23 cellular contexts compared by ENCODE assay signal in genomic region chr1:201517631-201518030, GRCh38. TPM values are rescaled to one million over a fixed set of nuclear protein-coding genes. Genes with fewer than 3 reads are reported as not detected.
A peak's percentile ranks its signal among the peaks of the same experiment; 100 is the strongest.
DNase-seq lines count a peak whose midpoint lies in the region; ATAC-seq, FAIRE-seq and TF ChIP-seq lines count a peak whose summit lies in the region.
"Had no signal": no experiment of that assay in that cellular context is flagged by ENCODE, and none has a peak within 500 bp of the region (broad histone marks: within the 10 kb centered on the region; RNA-seq: fewer than 3 reads in every experiment).

No MANE protein-coding gene starts in this region.

- no peak overlapping the region for H3K4me3 ChIP-seq in K562
- no peak overlapping the region for H3K4me3 ChIP-seq in suprapubic skin
- H3K4me3 ChIP-seq: MG63 had no signal

- H4K20me1 ChIP-seq in K562 (replicated peaks; ENCODE audit: control insufficient read depth, insufficient read depth, low read length) = no peaks in the 10 kb centered on the region

- TF ChIP-seq EP300 in K562 (IDR thresholded peaks at IDR 0.05; ENCODE audit: low read length) (no peak), suprapubic skin (IDR thresholded peaks at IDR 0.05) (no peak)

- H3K79me2 ChIP-seq in K562 (ENCODE audit: control insufficient read depth, insufficient read depth, low read length) = no peaks in the 10 kb centered on the region

- TF ChIP-seq RAD21 in K562 (CRISPR knock-in tag; conservative IDR thresholded peaks at IDR 0.05 in 1 of 2, IDR thresholded peaks at IDR 0.05 in 1 of 2) = no peak

- H3K9ac ChIP-seq in K562 (ENCODE audit: insufficient read depth in 1 of 2, low read depth in 2 of 2, low read length in 2 of 2) = no peak overlapping the region

- WGBS in K562 (ENCODE audit: insufficient coverage, low coverage, missing lambda C conversion rate) = 42% methylated on average over 7 of the region's 7 CpGs
- WGBS in suprapubic skin = 54% methylated on average over 7 of the region's 7 CpGs

- no peak for FAIRE-seq in K562 (lab: Jason Lieb, UNC)
- FAIRE-seq: colon, frontal cortex had no signal

- intact Hi-C loops in K562 (cut with micrococcal nuclease) = no loop called here

- H3K9me1 ChIP-seq in K562 (ENCODE audit: control insufficient read depth, insufficient read depth, low read length) = no peaks in the 10 kb centered on the region

- no peak overlapping the region for H3K4me2 ChIP-seq in K562 (ENCODE audit: insufficient read depth, low read length)

- H2AFZ ChIP-seq in K562 (ENCODE audit: low read depth, low read length) = no peak overlapping the region

- no peaks in the 10 kb centered on the region for H3K9me3 ChIP-seq in K562 (replicated peaks; ENCODE audit: control insufficient read depth, insufficient read depth, low read depth, low read length)
- no peaks in the 10 kb centered on the region for H3K9me3 ChIP-seq in suprapubic skin
- H3K9me3 ChIP-seq: MG63 had no signal

- H3K27ac ChIP-seq in K562 (ENCODE audit: extremely low read depth, low read depth, low read length) (no peak overlapping the region), suprapubic skin (peak overlapping the region; percentile 24)

- H3K27me3 ChIP-seq in K562 (ENCODE audit: control insufficient read depth in 2 of 2, insufficient read depth in 2 of 2, low read length in 2 of 2) (no peaks in the 10 kb centered on the region), suprapubic skin (no peaks in the 10 kb centered on the region)
- H3K27me3 ChIP-seq: MG63 had no signal

- H3K4me1 ChIP-seq in K562 (replicated peaks in 1 of 2; ENCODE audit: control insufficient read depth in 2 of 2, insufficient read depth in 2 of 2, low read length in 2 of 2) = peaks cover 11 to 30% of the 10 kb centered on the region in 2 experiments; a peak in 4 of 5 replicates
- peaks cover 16% of the 10 kb centered on the region for H3K4me1 ChIP-seq in suprapubic skin

- TF ChIP-seq CTCF in K562 (IDR thresholded peaks at IDR 0.05 in 2 of 3, conservative IDR thresholded peaks at IDR 0.05 in 1 of 3; ENCODE audit: insufficient read depth in 2 of 3, low read depth in 1 of 3, low read length in 3 of 3) = no peak
- no peak for TF ChIP-seq CTCF in suprapubic skin (IDR thresholded peaks at IDR 0.05)

- in situ Hi-C loops in K562 (cut with MboI) = no loop called here

- POLR2A ChIA-PET in K562 (lab: Yijun Ruan, JAX) = no interaction called here

- no peak for ATAC-seq in K562
- no peak for ATAC-seq in HG02884 (IDR thresholded peaks at IDR 0.05; ENCODE audit: unreplicated experiment)
- ATAC-seq: activated T-helper 17 cell treated with anti-CD3 and anti-CD28 coated beads, Interleukin-2, amount 50 U/mL, for 72 hours; natural killer cell; stimulated activated naive B cell treated with anti-CD40 and anti-IgM and Interleukin-4, amounts not matched to agents 10 μg/mL and 1 μg/mL and 100 μg/mL, for 72 hours had no signal

- no peak for TF ChIP-seq POLR2A in K562 (conservative IDR thresholded peaks at IDR 0.05)
- TF ChIP-seq POLR2A in suprapubic skin (IDR thresholded peaks at IDR 0.05) = no peak

- no TSS peak for BruUV-seq in K562 (replicated peaks; lab: Mats Ljungman, UMichigan)

- DNase-seq in HT-29 (ENCODE audit: low spot score) (peak; percentile 87), K562 (ENCODE audit: extremely low read depth in 1 of 4, low spot score in 3 of 4) (no peak), islet precursor cell (peak; percentile 92), suprapubic skin (ENCODE audit: low spot score in 2 of 2) (no peak), inferior parietal cortex (ENCODE audit: extremely low spot score) (no peak), DMS 273 (lab: John Stamatoyannopoulos, UW; ENCODE audit: unreplicated experiment) (no peak)
- DNase-seq: activated naive CD8-positive, alpha-beta T cell treated with anti-CD3 and anti-CD28 coated beads, Interleukin-2, amount 10 ng/mL, durations not matched to agents 7 days and 5 days; CD8-positive, alpha-beta memory T cell; DND-41; kidney glomerular epithelial cell; mesenchymal stem cell; MG63; natural killer cell; NCI-H1417 treated with DMSO at 0.1 percent for 48 hours; NCI-H2171; NCI-H526; stimulated activated CD4-positive, alpha-beta T cell treated with anti-CD3 and anti-CD28 coated beads, Interleukin-2, amount 100 ng/mL, for 24 hours; stimulated activated naive B cell treated with anti-CD40 and anti-IgM and Interleukin-4, amounts not matched to agents 10 μg/mL and 1 μg/mL and 100 μg/mL, for 72 hours; SW 1271 had no signal

- CTCF ChIA-PET in K562 (lab: Yijun Ruan, JAX; ENCODE audit: low intra/inter-chr PET ratio) = no interaction called here

- H3K36me3 ChIP-seq in K562 (ENCODE audit: control insufficient read depth, insufficient read depth, low read length) (no peaks in the 10 kb centered on the region), suprapubic skin (no peaks in the 10 kb centered on the region)
- H3K36me3 ChIP-seq: MG63 had no signal

TF ChIP-seq in K562, 482 proteins besides CTCF, POLR2A, EP300 and RAD21 (continues in another document):
- no peak for TF ChIP-seq JUN (IDR thresholded peaks at IDR 0.05; ENCODE audit: borderline replicate concordance, low read depth, low read length)
- no peak for TF ChIP-seq JUN (CRISPR knock-in tag; IDR thresholded peaks at IDR 0.05; ENCODE audit: borderline replicate concordance)
- TF ChIP-seq STAT5B (CRISPR knock-in tag; IDR thresholded peaks at IDR 0.05) = no peak

RNA-seq across cellular contexts. Expression of gene CSRP1, which starts 10.7 kb away (rescaled TPM):
- 183 and 213 TPM in 2 replicates for total RNA-seq in HT-29 (2014; rRNA removed; shearing (Covaris generic))
- total RNA-seq in K562 (2011; cell fraction: chromatin; rRNA removed; ENCODE audit: low replicate concordance) = 6.5 and 10.3 TPM in 2 replicates
- total RNA-seq in K562 (2011; cell fraction: nucleolus; rRNA removed) = 7.0 and 7.5 TPM in 2 replicates
- total RNA-seq in K562 (2011; cell fraction: nucleoplasm; rRNA removed) = 7.3 and 8.9 TPM in 2 replicates
- total RNA-seq in K562 (2014; rRNA removed) (23.7 and 30.8 TPM in 2 replicates), K562 (2014; rRNA removed; fragmentation: Illumina TruSeq; extraction: Trizol) (19.6 and 22.6 TPM in 2 replicates), K562 (2015; rRNA removed; fragmentation: Illumina TruSeq; extraction: Trizol) (28.3 and 30.3 TPM in 2 replicates), K562 (2021) (25.7 and 28.2 TPM in 2 replicates), suprapubic skin (100 to 1,000 TPM; 379 to 436 (median 414) TPM)
- polyA plus RNA-seq in K562 (2011; rRNA removed) (21.3 and 23.7 TPM in 2 replicates), K562 (2014; fragmentation: Illumina TruSeq; extraction: Trizol) (34.6 and 39.4 TPM in 2 replicates), K562 (2014; fragmentation: Nextera tagmentation; extraction: Ambion mirVana) (10 to 100 TPM in 1 of 2 experiments, 1 to 10 TPM in 1; 6.8 to 11.0 TPM), K562 (2014; rRNA removed) (24.9 and 32.1 TPM in 2 replicates)
- 29.2 and 43.4 TPM in 2 replicates for polyA plus RNA-seq in K562 (2011; cell fraction: cytosol; rRNA removed)
- 14.3 and 20.0 TPM in 2 replicates for polyA plus RNA-seq in K562 (2011; cell fraction: nucleus; rRNA removed)
- polyA plus RNA-seq in K562 (2012) = 39.0 and 47.5 TPM in 2 replicates
- 14.3 and 19.7 TPM in 2 replicates for polyA minus RNA-seq in K562 (2011; rRNA and poly(A)+ RNA removed)
- 12.0 and 16.7 TPM in 2 replicates for polyA minus RNA-seq in K562 (2011; cell fraction: cytosol; rRNA and poly(A)+ RNA removed)
- 7.7 and 8.8 TPM in 2 replicates for polyA minus RNA-seq in K562 (2011; cell fraction: nucleus; rRNA and poly(A)+ RNA removed)

RNA-seq across cellular contexts. Expression of gene NAV1, which starts 21.3 kb away (rescaled TPM):
- total RNA-seq in HT-29 (2014; rRNA removed; shearing (Covaris generic)) = 0.51 and 0.99 TPM in 2 replicates
- 12.5 and 15.1 TPM in 2 replicates for total RNA-seq in K562 (2011; cell fraction: chromatin; rRNA removed; ENCODE audit: low replicate concordance)
- 5.0 and 6.2 TPM in 2 replicates for total RNA-seq in K562 (2011; cell fraction: nucleolus; rRNA removed)
- total RNA-seq in K562 (2011; cell fraction: nucleoplasm; rRNA removed) = 10.3 and 12.7 TPM in 2 replicates
- total RNA-seq in K562 (2014; rRNA removed) = 4.5 and 4.9 TPM in 2 replicates
- total RNA-seq in K562 (2014; rRNA removed; fragmentation: Illumina TruSeq; extraction: Trizol) = 3.2 and 3.7 TPM in 2 replicates
- total RNA-seq in K562 (2015; rRNA removed; fragmentation: Illumina TruSeq; extraction: Trizol) = 2.9 and 3.3 TPM in 2 replicates
- total RNA-seq in K562 (2021) = 15.4 and 16.8 TPM in 2 replicates
- 0.91 TPM in 2 replicates for polyA plus RNA-seq in K562 (2011; rRNA removed)
- polyA plus RNA-seq in K562 (2011; cell fraction: cytosol; rRNA removed) = 0.63 and 0.92 TPM in 2 replicates
- polyA plus RNA-seq in K562 (2011; cell fraction: nucleus; rRNA removed) = 2.0 and 4.7 TPM in 2 replicates
- polyA plus RNA-seq in K562 (2012) = 16.3 and 25.4 TPM in 2 replicates
- 10.7 and 13.2 TPM in 2 replicates for polyA plus RNA-seq in K562 (2014; fragmentation: Illumina TruSeq; extraction: Trizol)
- 1 to 10 TPM; 1.8 to 2.1 TPM for polyA plus RNA-seq in K562 (2014; fragmentation: Nextera tagmentation; extraction: Ambion mirVana)
- 4.2 and 5.6 TPM in 2 replicates for polyA plus RNA-seq in K562 (2014; rRNA removed)
- polyA minus RNA-seq in K562 (2011; rRNA and poly(A)+ RNA removed) = 1.5 and 1.9 TPM in 2 replicates
- polyA minus RNA-seq in K562 (2011; cell fraction: cytosol; rRNA and poly(A)+ RNA removed) = 3.9 and 4.1 TPM in 2 replicates
- 2.9 and 3.0 TPM in 2 replicates for polyA minus RNA-seq in K562 (2011; cell fraction: nucleus; rRNA and poly(A)+ RNA removed)
- 10 to 100 TPM; 17.4 to 36.9 (median 25.5) TPM for total RNA-seq in suprapubic skin

RNA-seq across cellular contexts. Expression of gene PHLDA3, which starts 48.6 kb away (rescaled TPM):
- total RNA-seq in HT-29 (2014; rRNA removed; shearing (Covaris generic)) = 39.4 and 49.4 TPM in 2 replicates
- total RNA-seq in K562 (2011; cell fraction: chromatin; rRNA removed; ENCODE audit: low replicate concordance) = not detected in 2 replicates
- total RNA-seq in K562 (2011; cell fraction: nucleolus; rRNA removed) = not detected in 2 replicates
- not detected in 2 replicates for total RNA-seq in K562 (2011; cell fraction: nucleoplasm; rRNA removed)
- total RNA-seq in K562 (2014; rRNA removed) = 0.27 TPM in 1 of 2 replicates, not detected in the other
- not detected in 2 replicates for total RNA-seq in K562 (2014; rRNA removed; fragmentation: Illumina TruSeq; extraction: Trizol)
- not detected in 2 replicates for total RNA-seq in K562 (2015; rRNA removed; fragmentation: Illumina TruSeq; extraction: Trizol)
- 0.11 and 0.42 TPM in 2 replicates for total RNA-seq in K562 (2021)
- polyA plus RNA-seq in K562 (2011; rRNA removed) = not detected in 2 replicates
- polyA plus RNA-seq in K562 (2011; cell fraction: cytosol; rRNA removed) = 0.13 TPM in 1 of 2 replicates, not detected in the other
- polyA plus RNA-seq in K562 (2011; cell fraction: nucleus; rRNA removed) = 0.04 TPM in 1 of 2 replicates, not detected in the other
- not detected in 2 replicates for polyA plus RNA-seq in K562 (2012)
- polyA plus RNA-seq in K562 (2014; fragmentation: Illumina TruSeq; extraction: Trizol) = not detected in 2 replicates
- not detected for polyA plus RNA-seq in K562 (2014; fragmentation: Nextera tagmentation; extraction: Ambion mirVana)
- not detected in 2 replicates for polyA plus RNA-seq in K562 (2014; rRNA removed)
- not detected in 2 replicates for polyA minus RNA-seq in K562 (2011; rRNA and poly(A)+ RNA removed)
- not detected in 2 replicates for polyA minus RNA-seq in K562 (2011; cell fraction: cytosol; rRNA and poly(A)+ RNA removed)
- polyA minus RNA-seq in K562 (2011; cell fraction: nucleus; rRNA and poly(A)+ RNA removed) = not detected in 2 replicates
- total RNA-seq in suprapubic skin = 10 to 100 TPM; 31.5 to 61.1 (median 44.5) TPM

Comparison
In these comparisons a context has a peak if more than half of its experiments do, and no peak if none do; other contexts are left out.
1. DNase-seq: peak in HT-29 (single experiment) and islet precursor cell (single experiment); none in K562 (0 of 4), suprapubic skin (0 of 2), inferior parietal cortex (single experiment) and DMS 273 (single experiment).
2. RNA of gene PHLDA3, which starts 48.6 kb away (total RNA-seq): 31.5 to 61.1 TPM in suprapubic skin and 39.4 to 49.4 TPM in HT-29; 0.11 to 0.42 TPM in K562; every median in the first group is over 10 times any median in the second.